ENCODE assay signal across 8 cellular contexts in the genomic region with DNA sequence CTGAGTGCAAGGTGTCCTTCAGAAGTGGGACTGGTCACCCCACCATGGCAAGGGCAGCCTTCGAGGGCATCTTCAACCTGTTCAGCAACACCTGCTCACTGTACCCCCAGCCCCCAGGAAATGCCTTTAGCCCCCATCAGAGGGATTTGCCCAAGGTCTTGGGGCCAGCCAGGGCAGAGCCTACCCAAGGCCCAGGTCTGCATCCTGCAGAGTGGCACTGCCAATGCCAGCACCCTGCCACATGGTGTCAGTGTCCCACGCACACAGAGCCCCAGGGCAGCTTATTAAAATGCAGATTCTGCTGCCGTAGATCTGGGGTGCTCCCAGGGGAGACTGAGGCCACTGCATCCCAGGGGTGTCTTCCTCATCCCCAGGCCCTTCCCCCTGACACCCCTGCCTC.
A peak's percentile ranks its signal among the peaks of the same experiment; 100 is the strongest.
DNase-seq lines count a peak whose midpoint lies in the region; ATAC-seq and TF ChIP-seq lines count a peak whose summit lies in the region.

No MANE protein-coding gene starts in this region.

- H2AFZ ChIP-seq in OCI-LY7 (ENCODE audit: low read length), result no peak overlapping the region

- TF ChIP-seq EP300 in upper lobe of left lung (IDR thresholded peaks at IDR 0.05), result no peak

- H3K4me1 ChIP-seq in OCI-LY7 (ENCODE audit: insufficient read depth, low read length, poor library complexity, severe bottlenecking), result no peaks in the 10 kb centered on the region
- no peaks in the 10 kb centered on the region for H3K4me1 ChIP-seq in upper lobe of left lung
- no peaks in the 10 kb centered on the region for H3K4me1 ChIP-seq in HAP-1

- no peak for TF ChIP-seq POLR2A in upper lobe of left lung (IDR thresholded peaks at IDR 0.05)

- TF ChIP-seq CTCF in OCI-LY7 (conservative IDR thresholded peaks at IDR 0.05; ENCODE audit: low read length) (peak; percentile 77), fibroblast of mammary gland (conservative IDR thresholded peaks at IDR 0.05; ENCODE audit: control insufficient read depth, insufficient read depth, low read depth, low read length) (peak; percentile 26), upper lobe of left lung (IDR thresholded peaks at IDR 0.05) (peak in 1 of 6 experiments; percentile 7)

- H3K4me2 ChIP-seq in OCI-LY7 (ENCODE audit: low read length), result no peak overlapping the region

- in situ Hi-C loops in HAP-1 (cut with MboI; ENCODE audit: low sequenced_read_pairs), result no loop called here

- POLR2A ChIA-PET in OCI-LY7 (lab: Charles Lee), result interaction anchor here (0.5 kb wide), 1 partner anchor 16 kb away, joined by 3 read pairs; no protein-coding TSS in a partner anchor

- no peaks in the 10 kb centered on the region for H3K36me3 ChIP-seq in OCI-LY7 (ENCODE audit: insufficient read depth, low read length)
- H3K36me3 ChIP-seq in upper lobe of left lung, result no peaks in the 10 kb centered on the region
- no peaks in the 10 kb centered on the region for H3K36me3 ChIP-seq in HAP-1 (replicated peaks)

- H4K20me1 ChIP-seq in OCI-LY7 (ENCODE audit: insufficient read depth, low read length), result no peaks in the 10 kb centered on the region

- intact Hi-C loops in Right ventricle myocardium superior (cut with DNase I), result no loop called here
- intact Hi-C loops in cardiac septum (cut with DNase I), result no loop called here
- intact Hi-C loops in OCI-LY7 (cut with micrococcal nuclease; ENCODE audit: unreplicated experiment), result no loop called here

- H3K27me3 ChIP-seq in upper lobe of left lung (no peaks in the 10 kb centered on the region), HAP-1 (ENCODE audit: low read depth) (no peaks in the 10 kb centered on the region)

- H3K9me3 ChIP-seq in OCI-LY7 (ENCODE audit: low read length) (no peaks in the 10 kb centered on the region), upper lobe of left lung (no peaks in the 10 kb centered on the region), HAP-1 (no peaks in the 10 kb centered on the region)

- ATAC-seq in Right ventricle myocardium superior (ENCODE audit: poor library complexity), result peak; percentile 22
- peak; percentile 11 to 38 for ATAC-seq in upper lobe of left lung (ENCODE audit: low FRiP score in 2 of 2)
- no peak for ATAC-seq in HG02642 (IDR thresholded peaks at IDR 0.05; ENCODE audit: poor library complexity, unreplicated experiment)

- CTCF ChIA-PET in OCI-LY7 (lab: Charles Lee; ENCODE audit: unreplicated experiment), result no interaction called here

- H3K4me3 ChIP-seq in OCI-LY7 (ENCODE audit: low read depth, low read length, poor library complexity, severe bottlenecking) (no peak overlapping the region), fibroblast of mammary gland (ENCODE audit: control insufficient read depth, low read depth, low read length) (no peak overlapping the region), upper lobe of left lung (no peak overlapping the region), HAP-1 (no peak overlapping the region)

- no peaks in the 10 kb centered on the region for H3K9me2 ChIP-seq in OCI-LY7 (ENCODE audit: insufficient read depth, low read length)

- DNase-seq in Right ventricle myocardium superior, result no peak
- DNase-seq in cardiac septum (ENCODE audit: low spot score), result no peak
- DNase-seq in OCI-LY7 (ENCODE audit: low spot score), result peak; percentile 57
- peak; percentile 12 for DNase-seq in fibroblast of mammary gland (ENCODE audit: low read depth)
- DNase-seq in upper lobe of left lung, result peak; percentile 30 to 39
- no peak for DNase-seq in HAP-1 (ENCODE audit: low spot score in 2 of 2)
- no peak for DNase-seq in epidermal melanocyte (ENCODE audit: insufficient read length, low spot score)

- no peaks in the 10 kb centered on the region for H3K79me2 ChIP-seq in OCI-LY7 (ENCODE audit: insufficient read depth, low read depth, low read length)

- WGBS in upper lobe of left lung, 2 donors, result 39% methylated on average over 2 of the region's 3 CpGs; no CpG with 5 or more reads in 1 of the 2 donors

- BruUV-seq in OCI-LY7 (replicated peaks; lab: Mats Ljungman, UMichigan), result no TSS peak

- H3K27ac ChIP-seq in OCI-LY7 (ENCODE audit: low read depth, low read length, poor library complexity, severe bottlenecking) (no peak overlapping the region), upper lobe of left lung (no peak overlapping the region)

Comparison
In these comparisons a context has a peak if more than half of its experiments do, and no peak if none do; other contexts are left out.
1. DNase-seq: peak in OCI-LY7 (single experiment), fibroblast of mammary gland (single experiment) and upper lobe of left lung (2 of 2); none in Right ventricle myocardium superior (single experiment), cardiac septum (single experiment), HAP-1 (0 of 2) and epidermal melanocyte (single experiment).